1 cellular context compared by ENCODE assay signal in the genomic region with DNA sequence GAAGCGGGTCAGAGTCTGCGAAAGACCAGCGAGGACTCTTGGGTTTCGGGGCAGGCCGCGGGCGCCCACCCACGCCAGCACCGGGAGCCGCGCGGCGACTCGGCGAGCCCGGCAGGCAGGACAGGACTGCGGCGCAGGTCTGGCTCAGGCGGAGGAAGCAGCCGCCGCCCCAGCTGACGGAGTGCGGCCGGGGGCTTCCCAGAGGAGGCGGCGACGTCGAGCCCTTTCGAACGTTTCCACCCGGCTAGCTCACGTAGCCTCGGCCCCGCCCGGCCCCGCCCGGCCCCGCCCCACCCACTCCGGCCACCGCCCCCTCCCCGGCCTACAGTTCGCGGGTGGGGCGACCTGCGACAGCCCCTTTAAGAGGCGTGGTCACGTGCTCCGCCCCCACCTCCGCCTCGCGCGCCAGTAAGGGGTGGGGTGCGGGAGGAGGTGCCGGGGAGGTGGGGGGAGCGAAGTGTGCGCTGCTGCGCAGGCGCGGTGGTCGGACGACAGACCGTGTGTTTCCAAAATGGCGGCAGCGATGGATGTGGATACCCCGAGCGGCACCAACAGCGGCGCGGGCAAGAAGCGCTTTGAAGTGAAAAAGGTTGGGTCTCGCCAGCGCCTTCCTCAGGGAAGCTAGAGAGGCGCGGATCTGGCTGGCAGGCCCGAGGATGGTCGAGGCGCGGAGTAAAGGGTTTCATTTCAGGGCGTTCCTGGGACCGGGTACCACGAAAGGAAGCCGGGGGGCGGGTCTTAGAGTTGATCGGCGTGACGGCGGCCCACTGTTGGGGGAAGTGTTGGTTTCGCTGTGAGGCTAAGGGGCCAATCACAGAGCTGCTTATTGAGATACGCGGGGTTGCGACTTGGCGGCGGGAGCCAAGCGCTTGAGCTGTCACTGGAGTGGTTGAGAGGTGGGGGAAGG.
TF ChIP-seq lines count a peak whose summit lies in the region.

A gene (plus strand): TSS at position 491 of the 907 bp plus-strand sequence. CDS start 21 bp downstream, at position 512.

TF ChIP-seq in K562, 482 proteins besides CTCF, POLR2A, EP300 and RAD21 (continued from another document and continues in another):
- no peak for TF ChIP-seq CBX8 (IDR thresholded peaks at IDR 0.05; ENCODE audit: borderline replicate concordance, extremely low read depth, low read depth, low read length, poor library complexity, severe bottlenecking)
- no peak for TF ChIP-seq CEBPB (tag; IDR thresholded peaks at IDR 0.05)
- TF ChIP-seq TBL1XR1 (IDR thresholded peaks at IDR 0.05; ENCODE audit: low read length in 2 of 2), result 0 out of 4 replicates have a peak, but pooled peaks of 1 of the 2 experiments have one; percentile 1
- TF ChIP-seq, protein P1, sequence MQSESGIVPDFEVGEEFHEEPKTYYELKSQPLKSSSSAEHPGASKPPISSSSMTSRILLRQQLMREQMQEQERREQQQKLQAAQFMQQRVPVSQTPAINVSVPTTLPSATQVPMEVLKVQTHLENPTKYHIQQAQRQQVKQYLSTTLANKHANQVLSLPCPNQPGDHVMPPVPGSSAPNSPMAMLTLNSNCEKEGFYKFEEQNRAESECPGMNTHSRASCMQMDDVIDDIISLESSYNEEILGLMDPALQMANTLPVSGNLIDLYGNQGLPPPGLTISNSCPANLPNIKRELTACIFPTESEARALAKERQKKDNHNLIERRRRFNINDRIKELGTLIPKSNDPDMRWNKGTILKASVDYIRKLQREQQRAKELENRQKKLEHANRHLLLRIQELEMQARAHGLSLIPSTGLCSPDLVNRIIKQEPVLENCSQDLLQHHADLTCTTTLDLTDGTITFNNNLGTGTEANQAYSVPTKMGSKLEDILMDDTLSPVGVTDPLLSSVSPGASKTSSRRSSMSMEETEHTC (IDR thresholded peaks at IDR 0.05), result no peak
- TF ChIP-seq, protein P2, sequence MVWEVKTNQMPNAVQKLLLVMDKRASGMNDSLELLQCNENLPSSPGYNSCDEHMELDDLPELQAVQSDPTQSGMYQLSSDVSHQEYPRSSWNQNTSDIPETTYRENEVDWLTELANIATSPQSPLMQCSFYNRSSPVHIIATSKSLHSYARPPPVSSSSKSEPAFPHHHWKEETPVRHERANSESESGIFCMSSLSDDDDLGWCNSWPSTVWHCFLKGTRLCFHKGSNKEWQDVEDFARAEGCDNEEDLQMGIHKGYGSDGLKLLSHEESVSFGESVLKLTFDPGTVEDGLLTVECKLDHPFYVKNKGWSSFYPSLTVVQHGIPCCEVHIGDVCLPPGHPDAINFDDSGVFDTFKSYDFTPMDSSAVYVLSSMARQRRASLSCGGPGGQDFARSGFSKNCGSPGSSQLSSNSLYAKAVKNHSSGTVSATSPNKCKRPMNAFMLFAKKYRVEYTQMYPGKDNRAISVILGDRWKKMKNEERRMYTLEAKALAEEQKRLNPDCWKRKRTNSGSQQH (CRISPR knock-in tag; IDR thresholded peaks at IDR 0.05), result no peak
- TF ChIP-seq, protein P3, sequence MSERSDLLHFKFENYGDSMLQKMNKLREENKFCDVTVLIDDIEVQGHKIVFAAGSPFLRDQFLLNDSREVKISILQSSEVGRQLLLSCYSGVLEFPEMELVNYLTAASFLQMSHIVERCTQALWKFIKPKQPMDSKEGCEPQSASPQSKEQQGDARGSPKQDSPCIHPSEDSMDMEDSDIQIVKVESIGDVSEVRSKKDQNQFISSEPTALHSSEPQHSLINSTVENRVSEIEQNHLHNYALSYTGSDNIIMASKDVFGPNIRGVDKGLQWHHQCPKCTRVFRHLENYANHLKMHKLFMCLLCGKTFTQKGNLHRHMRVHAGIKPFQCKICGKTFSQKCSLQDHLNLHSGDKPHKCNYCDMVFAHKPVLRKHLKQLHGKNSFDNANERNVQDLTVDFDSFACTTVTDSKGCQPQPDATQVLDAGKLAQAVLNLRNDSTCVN (CRISPR knock-in tag; IDR thresholded peaks at IDR 0.05), result no peak
- no peak for TF ChIP-seq GATA2 (CRISPR knock-in tag; IDR thresholded peaks at IDR 0.05)
- peak; percentile 95 for TF ChIP-seq TAF7 (tag; IDR thresholded peaks at IDR 0.05)
- TF ChIP-seq ASH1L (IDR thresholded peaks at IDR 0.05; ENCODE audit: borderline replicate concordance, low read depth, partially characterized antibody), result peak; percentile 90
- TF ChIP-seq HNRNPLL (IDR thresholded peaks at IDR 0.05; ENCODE audit: low read depth, low read length, poor library complexity, severe bottlenecking), result peak; percentile 20
- TF ChIP-seq ZC3H11A (IDR thresholded peaks at IDR 0.05; ENCODE audit: low read depth, low read length), result no peak
- TF ChIP-seq SUPT5H (IDR thresholded peaks at IDR 0.05), result peak; percentile 93
- peak; percentile 58; the same call in 1 of the 2 replicates for TF ChIP-seq PML (IDR thresholded peaks at IDR 0.05; ENCODE audit: low read length)
- no peak for TF ChIP-seq RUNX1 (IDR thresholded peaks at IDR 0.05; ENCODE audit: low read depth)
- TF ChIP-seq KLF1 (tag; IDR thresholded peaks at IDR 0.05), result no peak
- no peak for TF ChIP-seq FOXA3 (CRISPR knock-in tag; conservative IDR thresholded peaks at IDR 0.05 in 1 of 2, IDR thresholded peaks at IDR 0.05 in 1 of 2)
- TF ChIP-seq ZNF354B (CRISPR knock-in tag; IDR thresholded peaks at IDR 0.05), result no peak
- no peak for TF ChIP-seq ZNF717 (CRISPR knock-in tag; IDR thresholded peaks at IDR 0.05)
- TF ChIP-seq XRCC4 (IDR thresholded peaks at IDR 0.05; ENCODE audit: extremely low read depth, insufficient read depth, insufficient read length), result no peak
- no peak for TF ChIP-seq CC2D1A (IDR thresholded peaks at IDR 0.05)
- no peak for TF ChIP-seq JUN (IDR thresholded peaks at IDR 0.05; ENCODE audit: borderline replicate concordance, low read depth, low read length)
- no peak for TF ChIP-seq JUN (CRISPR knock-in tag; IDR thresholded peaks at IDR 0.05; ENCODE audit: borderline replicate concordance)
- peak; percentile 81 for TF ChIP-seq GABPB1 (CRISPR knock-in tag; IDR thresholded peaks at IDR 0.05)
- TF ChIP-seq YY1 (IDR thresholded peaks at IDR 0.05; ENCODE audit: borderline replicate concordance in 1 of 3, control insufficient read depth in 1 of 3, extremely low read depth in 1 of 3, insufficient read depth in 3 of 3, insufficient read length in 1 of 3, insufficient replicate concordance in 2 of 3, low read depth in 1 of 3, low read length in 2 of 3), result peak; percentile 75 to 94 (median 92)
- TF ChIP-seq, protein P4, sequence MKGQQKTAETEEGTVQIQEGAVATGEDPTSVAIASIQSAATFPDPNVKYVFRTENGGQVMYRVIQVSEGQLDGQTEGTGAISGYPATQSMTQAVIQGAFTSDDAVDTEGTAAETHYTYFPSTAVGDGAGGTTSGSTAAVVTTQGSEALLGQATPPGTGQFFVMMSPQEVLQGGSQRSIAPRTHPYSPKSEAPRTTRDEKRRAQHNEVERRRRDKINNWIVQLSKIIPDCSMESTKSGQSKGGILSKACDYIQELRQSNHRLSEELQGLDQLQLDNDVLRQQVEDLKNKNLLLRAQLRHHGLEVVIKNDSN (CRISPR knock-in tag; IDR thresholded peaks at IDR 0.05), result peak; percentile 93
- no peak for TF ChIP-seq KLF13 (tag; IDR thresholded peaks at IDR 0.05; ENCODE audit: borderline replicate concordance, low read depth)
- TF ChIP-seq, protein P5, sequence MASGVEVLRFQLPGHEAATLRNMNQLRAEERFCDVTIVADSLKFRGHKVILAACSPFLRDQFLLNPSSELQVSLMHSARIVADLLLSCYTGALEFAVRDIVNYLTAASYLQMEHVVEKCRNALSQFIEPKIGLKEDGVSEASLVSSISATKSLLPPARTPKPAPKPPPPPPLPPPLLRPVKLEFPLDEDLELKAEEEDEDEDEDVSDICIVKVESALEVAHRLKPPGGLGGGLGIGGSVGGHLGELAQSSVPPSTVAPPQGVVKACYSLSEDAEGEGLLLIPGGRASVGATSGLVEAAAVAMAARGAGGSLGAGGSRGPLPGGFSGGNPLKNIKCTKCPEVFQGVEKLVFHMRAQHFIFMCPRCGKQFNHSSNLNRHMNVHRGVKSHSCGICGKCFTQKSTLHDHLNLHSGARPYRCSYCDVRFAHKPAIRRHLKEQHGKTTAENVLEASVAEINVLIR (CRISPR knock-in tag; IDR thresholded peaks at IDR 0.05), result 0 out of 2 replicates have a peak, but pooled peaks have one; percentile 4
- no peak for TF ChIP-seq TGIF2 (CRISPR knock-in tag; IDR thresholded peaks at IDR 0.05)
- 0 out of 2 replicates have a peak, but pooled peaks have one; percentile 54 for TF ChIP-seq LCOR (CRISPR knock-in tag; IDR thresholded peaks at IDR 0.05)
- no peak for TF ChIP-seq ZNF146 (CRISPR knock-in tag; IDR thresholded peaks at IDR 0.05; ENCODE audit: unreplicated experiment)
- no peak for TF ChIP-seq RBM15 (IDR thresholded peaks at IDR 0.05; ENCODE audit: insufficient read depth, low read length)
- TF ChIP-seq RAD51 (IDR thresholded peaks at IDR 0.05; ENCODE audit: borderline replicate concordance, low read depth), result peak; percentile 88
- no peak for TF ChIP-seq CBX3 (IDR thresholded peaks at IDR 0.05; ENCODE audit: borderline replicate concordance in 1 of 2, low read length in 2 of 2)
- TF ChIP-seq ZNF778 (CRISPR knock-in tag; IDR thresholded peaks at IDR 0.05), result no peak
- TF ChIP-seq HNRNPUL1 (IDR thresholded peaks at IDR 0.05; ENCODE audit: low read length), result no peak
- TF ChIP-seq NEUROD1 (IDR thresholded peaks at IDR 0.05; ENCODE audit: borderline replicate concordance, low read depth, low read length, partially characterized antibody), result peak; percentile 78
- peak; percentile 91 for TF ChIP-seq RBFOX2 (IDR thresholded peaks at IDR 0.05; ENCODE audit: low read depth, low read length)
- TF ChIP-seq, protein P6, sequence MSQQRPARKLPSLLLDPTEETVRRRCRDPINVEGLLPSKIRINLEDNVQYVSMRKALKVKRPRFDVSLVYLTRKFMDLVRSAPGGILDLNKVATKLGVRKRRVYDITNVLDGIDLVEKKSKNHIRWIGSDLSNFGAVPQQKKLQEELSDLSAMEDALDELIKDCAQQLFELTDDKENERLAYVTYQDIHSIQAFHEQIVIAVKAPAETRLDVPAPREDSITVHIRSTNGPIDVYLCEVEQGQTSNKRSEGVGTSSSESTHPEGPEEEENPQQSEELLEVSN (IDR thresholded peaks at IDR 0.05; ENCODE audit: borderline replicate concordance in 1 of 2, extremely low read depth in 1 of 2, insufficient read depth in 1 of 2, insufficient read length in 1 of 2, low read depth in 1 of 2, low read length in 1 of 2, poor library complexity in 1 of 2, severe bottlenecking in 1 of 2), result peak; percentile 12 to 16
- TF ChIP-seq BHLHE40 (IDR thresholded peaks at IDR 0.05; ENCODE audit: low read length), result peak; percentile 64
- TF ChIP-seq ZNF253 (CRISPR knock-in tag; conservative IDR thresholded peaks at IDR 0.05), result no peak
- TF ChIP-seq HNRNPL (IDR thresholded peaks at IDR 0.05; ENCODE audit: low read depth, low read length), result no peak
- TF ChIP-seq SMARCA5 (IDR thresholded peaks at IDR 0.05), result no peak
- no peak for TF ChIP-seq MYNN (IDR thresholded peaks at IDR 0.05)
- no peak for TF ChIP-seq MYNN (CRISPR knock-in tag; IDR thresholded peaks at IDR 0.05)
- TF ChIP-seq, protein P7, sequence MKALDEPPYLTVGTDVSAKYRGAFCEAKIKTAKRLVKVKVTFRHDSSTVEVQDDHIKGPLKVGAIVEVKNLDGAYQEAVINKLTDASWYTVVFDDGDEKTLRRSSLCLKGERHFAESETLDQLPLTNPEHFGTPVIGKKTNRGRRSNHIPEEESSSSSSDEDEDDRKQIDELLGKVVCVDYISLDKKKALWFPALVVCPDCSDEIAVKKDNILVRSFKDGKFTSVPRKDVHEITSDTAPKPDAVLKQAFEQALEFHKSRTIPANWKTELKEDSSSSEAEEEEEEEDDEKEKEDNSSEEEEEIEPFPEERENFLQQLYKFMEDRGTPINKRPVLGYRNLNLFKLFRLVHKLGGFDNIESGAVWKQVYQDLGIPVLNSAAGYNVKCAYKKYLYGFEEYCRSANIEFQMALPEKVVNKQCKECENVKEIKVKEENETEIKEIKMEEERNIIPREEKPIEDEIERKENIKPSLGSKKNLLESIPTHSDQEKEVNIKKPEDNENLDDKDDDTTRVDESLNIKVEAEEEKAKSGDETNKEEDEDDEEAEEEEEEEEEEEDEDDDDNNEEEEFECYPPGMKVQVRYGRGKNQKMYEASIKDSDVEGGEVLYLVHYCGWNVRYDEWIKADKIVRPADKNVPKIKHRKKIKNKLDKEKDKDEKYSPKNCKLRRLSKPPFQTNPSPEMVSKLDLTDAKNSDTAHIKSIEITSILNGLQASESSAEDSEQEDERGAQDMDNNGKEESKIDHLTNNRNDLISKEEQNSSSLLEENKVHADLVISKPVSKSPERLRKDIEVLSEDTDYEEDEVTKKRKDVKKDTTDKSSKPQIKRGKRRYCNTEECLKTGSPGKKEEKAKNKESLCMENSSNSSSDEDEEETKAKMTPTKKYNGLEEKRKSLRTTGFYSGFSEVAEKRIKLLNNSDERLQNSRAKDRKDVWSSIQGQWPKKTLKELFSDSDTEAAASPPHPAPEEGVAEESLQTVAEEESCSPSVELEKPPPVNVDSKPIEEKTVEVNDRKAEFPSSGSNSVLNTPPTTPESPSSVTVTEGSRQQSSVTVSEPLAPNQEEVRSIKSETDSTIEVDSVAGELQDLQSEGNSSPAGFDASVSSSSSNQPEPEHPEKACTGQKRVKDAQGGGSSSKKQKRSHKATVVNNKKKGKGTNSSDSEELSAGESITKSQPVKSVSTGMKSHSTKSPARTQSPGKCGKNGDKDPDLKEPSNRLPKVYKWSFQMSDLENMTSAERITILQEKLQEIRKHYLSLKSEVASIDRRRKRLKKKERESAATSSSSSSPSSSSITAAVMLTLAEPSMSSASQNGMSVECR (CRISPR knock-in tag; IDR thresholded peaks at IDR 0.05), result peak; percentile 63
- TF ChIP-seq PCBP1 (IDR thresholded peaks at IDR 0.05; ENCODE audit: low read depth, low read length, poor library complexity, severe bottlenecking), result no peak
- peak; percentile 68; the same call in 1 of the 2 replicates for TF ChIP-seq ZBTB7A (IDR thresholded peaks at IDR 0.05; ENCODE audit: borderline replicate concordance, control insufficient read depth, low read depth, low read length)
- no peak for TF ChIP-seq RHOXF2B (CRISPR knock-in tag; conservative IDR thresholded peaks at IDR 0.05)
- TF ChIP-seq, protein P8, sequence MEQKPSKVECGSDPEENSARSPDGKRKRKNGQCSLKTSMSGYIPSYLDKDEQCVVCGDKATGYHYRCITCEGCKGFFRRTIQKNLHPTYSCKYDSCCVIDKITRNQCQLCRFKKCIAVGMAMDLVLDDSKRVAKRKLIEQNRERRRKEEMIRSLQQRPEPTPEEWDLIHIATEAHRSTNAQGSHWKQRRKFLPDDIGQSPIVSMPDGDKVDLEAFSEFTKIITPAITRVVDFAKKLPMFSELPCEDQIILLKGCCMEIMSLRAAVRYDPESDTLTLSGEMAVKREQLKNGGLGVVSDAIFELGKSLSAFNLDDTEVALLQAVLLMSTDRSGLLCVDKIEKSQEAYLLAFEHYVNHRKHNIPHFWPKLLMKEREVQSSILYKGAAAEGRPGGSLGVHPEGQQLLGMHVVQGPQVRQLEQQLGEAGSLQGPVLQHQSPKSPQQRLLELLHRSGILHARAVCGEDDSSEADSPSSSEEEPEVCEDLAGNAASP (IDR thresholded peaks at IDR 0.05), result no peak
- no peak for TF ChIP-seq ZNF23 (CRISPR knock-in tag; IDR thresholded peaks at IDR 0.05)
- TF ChIP-seq, protein P9, sequence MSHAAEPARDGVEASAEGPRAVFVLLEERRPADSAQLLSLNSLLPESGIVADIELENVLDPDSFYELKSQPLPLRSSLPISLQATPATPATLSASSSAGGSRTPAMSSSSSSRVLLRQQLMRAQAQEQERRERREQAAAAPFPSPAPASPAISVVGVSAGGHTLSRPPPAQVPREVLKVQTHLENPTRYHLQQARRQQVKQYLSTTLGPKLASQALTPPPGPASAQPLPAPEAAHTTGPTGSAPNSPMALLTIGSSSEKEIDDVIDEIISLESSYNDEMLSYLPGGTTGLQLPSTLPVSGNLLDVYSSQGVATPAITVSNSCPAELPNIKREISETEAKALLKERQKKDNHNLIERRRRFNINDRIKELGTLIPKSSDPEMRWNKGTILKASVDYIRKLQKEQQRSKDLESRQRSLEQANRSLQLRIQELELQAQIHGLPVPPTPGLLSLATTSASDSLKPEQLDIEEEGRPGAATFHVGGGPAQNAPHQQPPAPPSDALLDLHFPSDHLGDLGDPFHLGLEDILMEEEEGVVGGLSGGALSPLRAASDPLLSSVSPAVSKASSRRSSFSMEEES (CRISPR knock-in tag; IDR thresholded peaks at IDR 0.05), result peak; percentile 95
